In genomic region chr22:17091851-17092250, GRCh38 we compare ENCODE assay signal across 1 cellular context.
TF ChIP-seq lines count a peak whose summit lies in the region.

No MANE protein-coding gene starts in this region.

TF ChIP-seq in GM23338, 12 proteins besides CTCF, POLR2A, EP300 and RAD21:
- TF ChIP-seq ZNF462 (CRISPR knock-in tag; IDR thresholded peaks at IDR 0.05) = no peak
- TF ChIP-seq ETS1 (IDR thresholded peaks at IDR 0.05) = no peak
- no peak for TF ChIP-seq POLR2AphosphoS5 (IDR thresholded peaks at IDR 0.05; ENCODE audit: low read depth)
- TF ChIP-seq ZNF331 (CRISPR knock-in tag; IDR thresholded peaks at IDR 0.05; ENCODE audit: low read depth) = no peak
TF ChIP-seq in GM23338: peak in this region for 0.
